1 cellular context compared by ENCODE assay signal in the genomic region with DNA sequence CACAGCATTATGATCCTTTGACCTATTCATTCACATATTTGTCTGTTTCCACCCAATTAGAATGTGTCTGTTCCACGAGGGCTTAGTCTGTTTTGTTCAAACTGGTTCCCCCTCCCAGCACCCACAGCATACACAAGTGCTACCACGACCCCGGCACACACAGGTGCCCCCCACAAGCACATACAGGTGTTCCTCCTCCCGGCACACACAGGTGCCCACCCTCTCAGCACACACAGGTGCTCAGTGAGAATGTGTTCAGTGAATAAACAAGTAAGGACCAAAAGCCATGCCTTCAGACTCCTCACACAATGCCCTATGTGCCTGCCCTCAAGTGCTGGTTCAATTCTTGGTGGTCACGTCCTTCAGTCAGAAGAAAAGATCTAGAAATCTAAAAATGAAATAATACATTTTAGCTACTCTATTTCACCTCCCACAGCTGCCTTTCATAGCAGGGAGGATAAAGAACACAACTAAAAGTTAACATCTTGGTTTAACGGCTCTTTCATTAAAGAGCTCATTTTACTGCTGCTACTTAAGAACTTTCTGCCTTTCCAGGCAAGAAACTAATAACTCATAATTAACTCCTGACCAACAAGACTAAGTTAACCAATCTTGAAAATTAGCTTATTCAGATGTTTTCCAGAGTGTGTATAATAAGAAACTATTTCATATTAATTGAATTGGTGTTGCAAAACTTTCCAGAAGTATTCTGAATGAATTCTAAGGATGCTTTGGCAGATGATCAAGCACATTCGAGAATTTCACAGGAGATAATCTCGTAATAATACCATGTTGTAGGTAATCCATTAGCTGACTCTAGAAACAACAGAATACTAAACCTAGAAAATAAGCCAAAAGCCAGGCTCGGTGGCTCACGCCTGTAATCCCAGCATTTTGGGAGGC.
TF ChIP-seq lines count a peak whose summit lies in the region.

No MANE protein-coding gene starts in this region.

TF ChIP-seq in liver, 16 proteins besides CTCF, POLR2A, EP300 and RAD21 (continued from another document):
- TF ChIP-seq ATF3 (IDR thresholded peaks at IDR 0.05) (no peak), HNF4A (conservative IDR thresholded peaks at IDR 0.05) (no peak), RXRA (IDR thresholded peaks at IDR 0.05) (no peak), GABPA (IDR thresholded peaks at IDR 0.05 in 1 of 2, conservative IDR thresholded peaks at IDR 0.05 in 1 of 2) (no peak), YY1 (IDR thresholded peaks at IDR 0.05) (no peak), HNF4G (IDR thresholded peaks at IDR 0.05) (no peak)
